17 cellular contexts compared by ENCODE assay signal in the genomic region with DNA sequence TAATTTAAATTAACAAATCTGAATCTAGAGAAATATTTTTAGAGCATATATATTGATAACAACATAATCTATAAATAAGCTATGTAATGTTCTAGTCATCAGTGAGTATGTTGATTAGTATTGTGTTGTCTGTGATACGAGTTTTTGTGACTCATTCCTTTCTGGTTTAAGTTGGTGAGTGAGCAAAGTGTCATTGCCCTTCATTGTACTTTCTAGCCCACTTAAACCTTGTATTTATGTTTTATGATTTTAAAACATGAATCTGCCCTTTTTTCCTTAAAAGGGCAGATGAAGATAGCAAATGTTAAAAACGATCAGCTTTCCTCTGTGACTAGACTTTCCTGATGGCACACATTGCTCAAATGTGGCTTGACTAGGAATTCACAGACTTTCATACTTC. TPM values are rescaled to one million over a fixed set of nuclear protein-coding genes. Genes with fewer than 3 reads are reported as not detected.
DNase-seq lines count a peak whose midpoint lies in the region; ATAC-seq and TF ChIP-seq lines count a peak whose summit lies in the region.
"Had no signal": no experiment of that assay in that cellular context is flagged by ENCODE, and none has a peak within 500 bp of the region (broad histone marks: within the 10 kb centered on the region; RNA-seq: fewer than 3 reads in every experiment).

No MANE protein-coding gene starts in this region.

- no peaks in the 10 kb centered on the region for H3K27me3 ChIP-seq in SK-N-SH (ENCODE audit: insufficient read depth)

- peak overlapping the region; percentile 29; the same call in 1 of the 2 replicates for H3K9ac ChIP-seq in SK-N-SH

- POLR2A ChIA-PET in SK-N-SH (lab: Yijun Ruan, JAX), result no interaction called here

- peak; percentile 72 for ATAC-seq in activated naive CD8-positive, alpha-beta T cell treated with anti-CD3 and anti-CD28 coated beads, Interleukin-2, amount 50 U/mL, for 24 hours
- peak; percentile 81 for ATAC-seq in stimulated activated naive CD8-positive, alpha-beta T cell treated with anti-CD3 and anti-CD28 coated beads, Interleukin-15, Interleukin-2, amounts not matched to agents 100 U/mL and 50 U/mL, for 24 hours
- ATAC-seq in GM18858 (IDR thresholded peaks at IDR 0.05; ENCODE audit: unreplicated experiment), result no peak
- no peak for ATAC-seq in T-helper 17 cell

- CTCF ChIA-PET in SK-N-SH (lab: Yijun Ruan, JAX), result interaction anchor here (1.5 kb wide), 1 partner anchor 19 kb away, joined by 7 read pairs; no protein-coding TSS in a partner anchor

- no peak overlapping the region for H3K4me3 Mint-ChIP-seq in activated naive CD8-positive, alpha-beta T cell treated with anti-CD3 and anti-CD28 coated beads, Interleukin-2, amount 50 U/mL, for 24 hours
- no peak overlapping the region for H3K4me3 Mint-ChIP-seq in activated naive CD8-positive, alpha-beta T cell treated with anti-CD3 and anti-CD28 coated beads for 36 hours
- H3K4me3 Mint-ChIP-seq in T-helper 17 cell, result no peak overlapping the region

- no peak for TF ChIP-seq RAD21 in SK-N-SH (IDR thresholded peaks at IDR 0.05; ENCODE audit: low read length)

- no peaks in the 10 kb centered on the region for H3K9me3 ChIP-seq in SK-N-SH
- no peaks in the 10 kb centered on the region for H3K9me3 ChIP-seq in T-helper 17 cell (ENCODE audit: control insufficient read depth, low read length, poor library complexity, severe bottlenecking)

- H3K9me2 ChIP-seq in SK-N-SH, result no peaks in the 10 kb centered on the region

- H3K27ac ChIP-seq in SK-N-SH (ENCODE audit: low read depth in 2 of 2, low read length in 1 of 2), result peak overlapping the region in 1 of 2 experiments; percentile 61; a peak in 2 of 4 replicates

- peaks cover 23% of the 10 kb centered on the region for H3F3A ChIP-seq in SK-N-SH (replicated peaks; ENCODE audit: insufficient read depth)

- peaks cover 0 to 8% of the 10 kb centered on the region in 2 experiments for H3K36me3 ChIP-seq in SK-N-SH (replicated peaks in 1 of 2; ENCODE audit: control insufficient read depth in 1 of 2, insufficient read depth in 2 of 2, low read length in 1 of 2)

- H3K27ac Mint-ChIP-seq in activated naive CD8-positive, alpha-beta T cell treated with anti-CD3 and anti-CD28 coated beads, Interleukin-2, amount 50 U/mL, for 24 hours, result no peak overlapping the region
- H3K27ac Mint-ChIP-seq in activated naive CD8-positive, alpha-beta T cell treated with anti-CD3 and anti-CD28 coated beads for 36 hours, result no peak overlapping the region
- no peak overlapping the region for H3K27ac Mint-ChIP-seq in T-helper 17 cell

- no peak for DNase-seq in activated naive CD8-positive, alpha-beta T cell treated with anti-CD3 and anti-CD28 coated beads, Interleukin-2, amount 50 U/mL, for 24 hours
- no peak for DNase-seq in activated naive CD8-positive, alpha-beta T cell treated with anti-CD3 and anti-CD28 coated beads for 36 hours
- DNase-seq in SK-N-SH (no peak), fibroblast of peridontal ligament (ENCODE audit: extremely low read depth) (peak; percentile 56), NCI-H1092 treated with DMSO at 0.1 percent for 48 hours (lab: John Stamatoyannopoulos, UW) (no peak), T-helper 17 cell (no peak)
- DNase-seq in stimulated activated naive CD8-positive, alpha-beta T cell treated with anti-CD3 and anti-CD28 coated beads, Interleukin-15, Interleukin-2, amounts not matched to agents 100 U/mL and 50 U/mL, for 24 hours, result no peak
- DNase-seq: activated CD8-positive, alpha-beta memory T cell treated with anti-CD3 and anti-CD28 coated beads, Interleukin-2, amount 50 U/mL, for 4 hours; Calu3; foreskin melanocyte; H7; KBM-7; NCI-H1694; NCI-H510A; nucleus accumbens had no signal

- H3K79me2 ChIP-seq in SK-N-SH (ENCODE audit: insufficient read depth), result peaks cover 95% of the 10 kb centered on the region

- H3K36me3 Mint-ChIP-seq in activated naive CD8-positive, alpha-beta T cell treated with anti-CD3 and anti-CD28 coated beads, Interleukin-2, amount 50 U/mL, for 24 hours (ENCODE audit: low read depth), result peaks cover 11% of the 10 kb centered on the region
- H3K36me3 Mint-ChIP-seq in activated naive CD8-positive, alpha-beta T cell treated with anti-CD3 and anti-CD28 coated beads for 36 hours, result peaks cover 28% of the 10 kb centered on the region
- H3K36me3 Mint-ChIP-seq in T-helper 17 cell (ENCODE audit: low read depth), result peaks cover 3% of the 10 kb centered on the region

- no peaks in the 10 kb centered on the region for H3K27me3 Mint-ChIP-seq in activated naive CD8-positive, alpha-beta T cell treated with anti-CD3 and anti-CD28 coated beads, Interleukin-2, amount 50 U/mL, for 24 hours
- H3K27me3 Mint-ChIP-seq in activated naive CD8-positive, alpha-beta T cell treated with anti-CD3 and anti-CD28 coated beads for 36 hours, result no peaks in the 10 kb centered on the region
- H3K27me3 Mint-ChIP-seq in T-helper 17 cell, result no peaks in the 10 kb centered on the region

- H3K9me3 Mint-ChIP-seq in activated naive CD8-positive, alpha-beta T cell treated with anti-CD3 and anti-CD28 coated beads, Interleukin-2, amount 50 U/mL, for 24 hours, result no peaks in the 10 kb centered on the region
- H3K9me3 Mint-ChIP-seq in activated naive CD8-positive, alpha-beta T cell treated with anti-CD3 and anti-CD28 coated beads for 36 hours, result no peaks in the 10 kb centered on the region

- peak in 1 of 2 experiments; percentile 11; a peak in 1 of 4 replicates for TF ChIP-seq EP300 in SK-N-SH (IDR thresholded peaks at IDR 0.05; ENCODE audit: borderline replicate concordance in 1 of 2, low read depth in 1 of 2, low read length in 1 of 2)

- 21% methylated on average over 2 of the region's 2 CpGs for WGBS in SK-N-SH (ENCODE audit: low lambda C conversion rate)

- H3K4me1 Mint-ChIP-seq in activated naive CD8-positive, alpha-beta T cell treated with anti-CD3 and anti-CD28 coated beads, Interleukin-2, amount 50 U/mL, for 24 hours, result peaks cover 57% of the 10 kb centered on the region
- H3K4me1 Mint-ChIP-seq in activated naive CD8-positive, alpha-beta T cell treated with anti-CD3 and anti-CD28 coated beads for 36 hours, result peaks cover 54% of the 10 kb centered on the region
- H3K4me1 Mint-ChIP-seq in T-helper 17 cell, result peaks cover 23% of the 10 kb centered on the region

- no peak for TF ChIP-seq CTCF in SK-N-SH (IDR thresholded peaks at IDR 0.05)

- peaks cover 0 to 8% of the 10 kb centered on the region in 2 experiments; a peak in 2 of 4 replicates for H3K4me1 ChIP-seq in SK-N-SH (ENCODE audit: control insufficient read depth in 1 of 2, insufficient read depth in 2 of 2, low read depth in 1 of 2, low read length in 1 of 2)

- no peak overlapping the region for H3K4me3 ChIP-seq in SK-N-SH (ENCODE audit: low read depth in 2 of 2, low read length in 1 of 2)

- no peak overlapping the region for H3K4me2 ChIP-seq in SK-N-SH

- H4K20me1 ChIP-seq in SK-N-SH (ENCODE audit: insufficient read depth), result peaks cover 10% of the 10 kb centered on the region; the same call in 1 of the 2 replicates

- H2AFZ ChIP-seq in SK-N-SH (ENCODE audit: low read depth), result no peak overlapping the region

TF ChIP-seq in SK-N-SH, 30 proteins besides CTCF, POLR2A, EP300 and RAD21:
- TF ChIP-seq JUND (IDR thresholded peaks at IDR 0.05) (peak; percentile 25; the same call in 1 of the 2 replicates), MXI1 (IDR thresholded peaks at IDR 0.05; ENCODE audit: low read depth, low read length) (no peak), FOSL2 (IDR thresholded peaks at IDR 0.05; ENCODE audit: borderline replicate concordance, low read depth) (peak; percentile 58)

RNA-seq across cellular contexts. Expression of a gene that starts 38.5 kb away (rescaled TPM):
- 10 to 100 TPM; 19.8 to 20.9 TPM for total RNA-seq in activated naive CD8-positive, alpha-beta T cell treated with anti-CD3 and anti-CD28 coated beads for 36 hours
- polyA plus RNA-seq in SK-N-SH (2012; rRNA removed), result 6.9 and 7.4 TPM in 2 replicates
- 7.4 and 9.2 TPM in 2 replicates for polyA plus RNA-seq in SK-N-SH (2012; cell fraction: cytosol; rRNA removed)
- polyA plus RNA-seq in SK-N-SH (2012; cell fraction: nucleus; rRNA removed), result 8.1 and 12.5 TPM in 2 replicates
- 10 to 100 TPM; 16.3 to 21.6 TPM for total RNA-seq in T-helper 17 cell

RNA-seq across cellular contexts. Expression of a gene that starts 48.6 kb away (rescaled TPM):
- under 1 TPM; 0.29 to 0.32 TPM for total RNA-seq in activated naive CD8-positive, alpha-beta T cell treated with anti-CD3 and anti-CD28 coated beads for 36 hours
- 0.54 and 0.57 TPM in 2 replicates for polyA plus RNA-seq in SK-N-SH (2012; rRNA removed)
- polyA plus RNA-seq in SK-N-SH (2012; cell fraction: cytosol; rRNA removed), result 0.77 and 0.90 TPM in 2 replicates
- polyA plus RNA-seq in SK-N-SH (2012; cell fraction: nucleus; rRNA removed), result 0.36 and 0.68 TPM in 2 replicates
- total RNA-seq in T-helper 17 cell, result not detected
- total RNA-seq: Calu3, mononuclear cell had no signal

Comparison
In these comparisons a context has a peak if more than half of its experiments do, and no peak if none do; other contexts are left out.
1. ATAC-seq: peak in activated naive CD8-positive, alpha-beta T cell treated with anti-CD3 and anti-CD28 coated beads, Interleukin-2, amount 50 U/mL, for 24 hours (single experiment) and stimulated activated naive CD8-positive, alpha-beta T cell treated with anti-CD3 and anti-CD28 coated beads, Interleukin-15, Interleukin-2, amounts not matched to agents 100 U/mL and 50 U/mL, for 24 hours (single experiment); none in GM18858 (single experiment) and T-helper 17 cell (single experiment).